ENCODE assay signal across 2 cellular contexts in genomic region chr19:39200066-39200817, GRCh38.
TF ChIP-seq lines count a peak whose summit lies in the region.

No MANE protein-coding gene starts in this region.

TF ChIP-seq in HepG2, 621 proteins besides CTCF, POLR2A, EP300 and RAD21:
- peak; percentile 10; the same call in 1 of the 2 replicates for TF ChIP-seq MNT (IDR thresholded peaks at IDR 0.05)
- TF ChIP-seq ZNF839 (CRISPR knock-in tag; IDR thresholded peaks at IDR 0.05; ENCODE audit: borderline replicate concordance): no peak
TF ChIP-seq in HepG2: peak in this region for 1.

TF ChIP-seq in K562, 482 proteins besides CTCF, POLR2A, EP300 and RAD21:
- peak; percentile 93 for TF ChIP-seq ZBTB33 (CRISPR knock-in tag; IDR thresholded peaks at IDR 0.05)
- TF ChIP-seq CEBPG (CRISPR knock-in tag; IDR thresholded peaks at IDR 0.05): no peak
- TF ChIP-seq CEBPG (tag; conservative IDR thresholded peaks at IDR 0.05 in 1 of 2, IDR thresholded peaks at IDR 0.05 in 1 of 2): no peak
- TF ChIP-seq, protein P1, sequence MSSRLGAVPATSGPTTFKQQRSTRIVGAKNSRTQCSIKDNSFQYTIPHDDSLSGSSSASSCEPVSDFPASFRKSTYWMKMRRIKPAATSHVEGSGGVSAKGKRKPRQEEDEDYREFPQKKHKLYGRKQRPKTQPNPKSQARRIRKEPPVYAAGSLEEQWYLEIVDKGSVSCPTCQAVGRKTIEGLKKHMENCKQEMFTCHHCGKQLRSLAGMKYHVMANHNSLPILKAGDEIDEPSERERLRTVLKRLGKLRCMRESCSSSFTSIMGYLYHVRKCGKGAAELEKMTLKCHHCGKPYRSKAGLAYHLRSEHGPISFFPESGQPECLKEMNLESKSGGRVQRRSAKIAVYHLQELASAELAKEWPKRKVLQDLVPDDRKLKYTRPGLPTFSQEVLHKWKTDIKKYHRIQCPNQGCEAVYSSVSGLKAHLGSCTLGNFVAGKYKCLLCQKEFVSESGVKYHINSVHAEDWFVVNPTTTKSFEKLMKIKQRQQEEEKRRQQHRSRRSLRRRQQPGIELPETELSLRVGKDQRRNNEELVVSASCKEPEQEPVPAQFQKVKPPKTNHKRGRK (tag; IDR thresholded peaks at IDR 0.05): no peak
- no peak for TF ChIP-seq NCOA6 (IDR thresholded peaks at IDR 0.05)
